ENCODE assay signal across 22 cellular contexts in the genomic region with DNA sequence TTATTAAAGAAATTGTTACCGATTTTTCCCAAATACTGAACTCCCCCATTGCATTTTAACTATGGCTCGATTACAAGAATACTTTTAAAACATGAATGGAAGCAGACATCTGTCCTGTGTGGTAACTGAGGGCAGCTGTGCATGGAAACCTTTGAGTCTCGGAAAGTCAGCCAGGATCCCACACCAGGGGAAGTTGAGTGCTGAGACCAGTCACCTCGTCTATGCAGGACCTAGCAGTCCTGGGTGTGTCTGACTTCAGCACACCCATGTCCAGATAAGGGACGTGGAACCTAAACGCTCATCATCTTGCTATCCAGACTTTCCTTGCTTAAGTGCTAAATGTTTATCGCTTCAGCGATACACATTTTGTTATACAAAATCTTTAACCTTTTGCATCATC. TPM values are rescaled to one million over a fixed set of nuclear protein-coding genes. Genes with fewer than 3 reads are reported as not detected.
"Had no signal": no experiment of that assay in that cellular context is flagged by ENCODE, and none has a peak within 500 bp of the region (broad histone marks: within the 10 kb centered on the region; RNA-seq: fewer than 3 reads in every experiment).

No MANE protein-coding gene starts in this region.

- H3K4me3 ChIP-seq: dorsolateral prefrontal cortex, lung, skin epidermis, stomach, testis had no signal

- H3K27me3 Mint-ChIP-seq: brain, progenitor cell of endocrine pancreas had no signal

- ATAC-seq: activated CD8-positive, alpha-beta T cell treated with anti-CD3 and anti-CD28 coated beads for 36 hours; activated T-helper 17 cell treated with anti-CD3 and anti-CD28 coated beads, Interleukin-2, amount 50 U/mL, for 72 hours; stimulated activated effector memory CD8-positive, alpha-beta T cell treated with anti-CD3 and anti-CD28 coated beads, Interleukin-12 subunit alpha, Interleukin-12 subunit beta, amount 100 ng/mL, for 72 hours had no signal

- H3K4me3 Mint-ChIP-seq: activated CD4-positive, alpha-beta T cell treated with anti-CD3 and anti-CD28 coated beads, Interleukin-2, amount 10 ng/mL, durations not matched to agents 24 days and 14 days; activated CD8-positive, alpha-beta T cell treated with anti-CD3 and anti-CD28 coated beads for 36 hours; activated naive CD8-positive, alpha-beta T cell treated with anti-CD3 and anti-CD28 coated beads for 36 hours; activated T-helper 17 cell treated with anti-CD3 and anti-CD28 coated beads, Interleukin-2, amount 50 U/mL, for 72 hours; stimulated activated effector memory CD8-positive, alpha-beta T cell treated with anti-CD3 and anti-CD28 coated beads, Interleukin-12 subunit alpha, Interleukin-12 subunit beta, amount 100 ng/mL, for 72 hours had no signal

- H3K27ac Mint-ChIP-seq: activated CD4-positive, alpha-beta T cell treated with anti-CD3 and anti-CD28 coated beads, Interleukin-2, amount 10 ng/mL, durations not matched to agents 24 days and 14 days; activated CD8-positive, alpha-beta T cell treated with anti-CD3 and anti-CD28 coated beads for 36 hours; activated naive CD8-positive, alpha-beta T cell treated with anti-CD3 and anti-CD28 coated beads for 36 hours; activated T-helper 17 cell treated with anti-CD3 and anti-CD28 coated beads, Interleukin-2, amount 50 U/mL, for 72 hours; progenitor cell of endocrine pancreas; stimulated activated effector memory CD8-positive, alpha-beta T cell treated with anti-CD3 and anti-CD28 coated beads, Interleukin-12 subunit alpha, Interleukin-12 subunit beta, amount 100 ng/mL, for 72 hours had no signal

- H3K9me3 Mint-ChIP-seq: activated CD4-positive, alpha-beta T cell treated with anti-CD3 and anti-CD28 coated beads, Interleukin-2, amount 10 ng/mL, durations not matched to agents 24 days and 14 days; activated CD8-positive, alpha-beta T cell treated with anti-CD3 and anti-CD28 coated beads for 36 hours; activated naive CD8-positive, alpha-beta T cell treated with anti-CD3 and anti-CD28 coated beads for 36 hours; activated T-helper 17 cell treated with anti-CD3 and anti-CD28 coated beads, Interleukin-2, amount 50 U/mL, for 72 hours; brain; neural crest cell; stimulated activated effector memory CD8-positive, alpha-beta T cell treated with anti-CD3 and anti-CD28 coated beads, Interleukin-12 subunit alpha, Interleukin-12 subunit beta, amount 100 ng/mL, for 72 hours had no signal

- H3K36me3 Mint-ChIP-seq: activated naive CD8-positive, alpha-beta T cell treated with anti-CD3 and anti-CD28 coated beads for 36 hours; stimulated activated effector memory CD8-positive, alpha-beta T cell treated with anti-CD3 and anti-CD28 coated beads, Interleukin-12 subunit alpha, Interleukin-12 subunit beta, amount 100 ng/mL, for 72 hours had no signal

- DNase-seq: activated CD4-positive, alpha-beta T cell treated with anti-CD3 and anti-CD28 coated beads, Interleukin-2, amount 10 ng/mL, durations not matched to agents 24 days and 14 days; activated CD4-positive, CD25-positive, alpha-beta regulatory T cell; activated CD8-positive, alpha-beta T cell treated with anti-CD3 and anti-CD28 coated beads for 36 hours; activated naive CD4-positive, alpha-beta T cell; activated naive CD8-positive, alpha-beta T cell treated with anti-CD3 and anti-CD28 coated beads for 36 hours; activated T-cell treated with anti-CD3 and anti-CD28 coated beads, Interleukin-2, amount 50 U/mL, for 1 hour; amygdala; caudate nucleus; dorsolateral prefrontal cortex; midbrain; stimulated activated CD4-positive, alpha-beta T cell treated with anti-CD3 and anti-CD28 coated beads, Interleukin-4, amount 100 ng/mL, for 24 hours; stomach; T1000; testis had no signal

- H3K4me1 Mint-ChIP-seq: activated CD4-positive, alpha-beta T cell treated with anti-CD3 and anti-CD28 coated beads, Interleukin-2, amount 10 ng/mL, durations not matched to agents 24 days and 14 days; activated naive CD8-positive, alpha-beta T cell treated with anti-CD3 and anti-CD28 coated beads for 36 hours; activated T-helper 17 cell treated with anti-CD3 and anti-CD28 coated beads, Interleukin-2, amount 50 U/mL, for 72 hours; stimulated activated effector memory CD8-positive, alpha-beta T cell treated with anti-CD3 and anti-CD28 coated beads, Interleukin-12 subunit alpha, Interleukin-12 subunit beta, amount 100 ng/mL, for 72 hours had no signal

RNA-seq across cellular contexts. Expression of gene RIN2, which starts 6.1 kb away (rescaled TPM):
- total RNA-seq: activated CD4-positive, alpha-beta T cell treated with anti-CD3 and anti-CD28 coated beads, Interleukin-2, amount 10 ng/mL, durations not matched to agents 24 days and 14 days; activated CD8-positive, alpha-beta T cell treated with anti-CD3 and anti-CD28 coated beads for 36 hours; activated naive CD8-positive, alpha-beta T cell treated with anti-CD3 and anti-CD28 coated beads for 36 hours; activated T-helper 17 cell treated with anti-CD3 and anti-CD28 coated beads, Interleukin-2, amount 50 U/mL, for 72 hours; T-helper 1 cell treated with Interleukin-12 subunit alpha and Interleukin-12 subunit beta and Interleukin-4 antibody, amounts not matched to agents 30 ng/mL and 1 ng/mL, for 36 hours had no signal
